In the genomic region with DNA sequence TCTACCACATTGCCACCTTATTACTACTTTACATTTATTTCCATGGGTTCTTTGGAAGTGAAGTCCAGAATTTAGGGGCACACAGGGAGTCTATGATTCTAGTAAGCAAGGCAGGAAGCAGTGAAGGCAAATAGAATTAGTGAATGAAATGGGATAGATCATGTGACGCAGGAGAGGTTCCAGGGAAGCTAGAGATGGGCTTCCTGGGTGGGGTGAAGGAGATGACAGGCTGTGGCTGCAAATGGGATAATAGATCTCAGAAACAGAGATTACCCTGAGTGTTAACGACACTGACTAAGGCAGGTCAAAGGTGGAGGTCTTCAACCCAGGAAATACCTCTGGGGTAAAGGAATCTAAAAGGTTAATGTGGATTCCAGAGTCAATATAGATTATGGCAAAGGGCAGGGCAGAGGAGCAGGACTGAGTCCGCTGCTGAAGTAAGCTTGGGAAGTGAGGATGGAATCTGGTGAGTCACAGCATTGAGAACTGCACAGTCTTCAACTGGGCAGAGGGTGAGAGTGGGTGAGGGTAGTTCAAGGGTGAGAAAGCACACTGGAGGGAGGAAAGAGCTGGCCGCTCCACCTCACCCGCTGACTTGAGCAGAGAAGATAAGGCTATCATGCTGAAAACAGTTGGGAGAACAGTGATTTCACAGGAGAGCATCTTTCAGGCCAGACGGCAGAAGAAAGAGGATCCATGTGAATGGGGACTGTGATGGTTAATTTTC, we compare ENCODE assay signal across 18 cellular contexts.
A peak's percentile ranks its signal among the peaks of the same experiment; 100 is the strongest.
DNase-seq lines count a peak whose midpoint lies in the region; ATAC-seq, FAIRE-seq and TF ChIP-seq lines count a peak whose summit lies in the region.
"Had no signal": no experiment of that assay in that cellular context is flagged by ENCODE, and none has a peak within 500 bp of the region (broad histone marks: within the 10 kb centered on the region; RNA-seq: fewer than 3 reads in every experiment).

No MANE protein-coding gene starts in this region.

- CTCF ChIA-PET in Calu3 (lab: Charles Lee) = no interaction called here
- CTCF ChIA-PET in H1 (lab: Charles Lee; ENCODE audit: partially characterized antibody) = interaction anchor here (0.8 to 2.3 kb wide), 2 partner anchors 9 to 38 kb away, joined by 3 to 6 read pairs; no protein-coding TSS in a partner anchor
- CTCF ChIA-PET in activated CD4-positive, alpha-beta T cell treated with anti-CD3 and anti-CD28 coated beads for 36 hours (lab: Charles Lee) = no interaction called here
- CTCF ChIA-PET in GM10248 (lab: Yijun Ruan, JAX) = interaction anchor here (1.2 to 2.2 kb wide), 2 partner anchors 8 to 10 kb away, joined by 3 to 9 read pairs; no protein-coding TSS in a partner anchor

- H3K23me2 ChIP-seq in H1 (ENCODE audit: low read depth, low read length) = no peaks in the 10 kb centered on the region

- no peak overlapping the region for H3K27ac ChIP-seq in H1 (ENCODE audit: low read depth, low read length)
- H3K27ac ChIP-seq: adrenal gland, C4-2B, HL-60 had no signal

- no peak overlapping the region for H4K91ac ChIP-seq in H1 (replicated peaks; ENCODE audit: insufficient read length, low read length)

- H3K14ac ChIP-seq in H1 (ENCODE audit: insufficient read length) = no peak overlapping the region

- no peaks in the 10 kb centered on the region for H3K79me1 ChIP-seq in H1 (ENCODE audit: low read depth, low read length)

- no peaks in the 10 kb centered on the region for H3K27me3 Mint-ChIP-seq in Calu3 (ENCODE audit: unreplicated experiment)
- no peaks in the 10 kb centered on the region for H3K27me3 Mint-ChIP-seq in activated CD4-positive, alpha-beta T cell treated with anti-CD3 and anti-CD28 coated beads for 36 hours

- H3K4me1 ChIP-seq in H1 (replicated peaks in 1 of 4; ENCODE audit: control insufficient read depth in 3 of 4, insufficient read depth in 4 of 4, low read length in 3 of 4) (no peaks in the 10 kb centered on the region), mucosa of descending colon (ENCODE audit: low read depth) (peaks cover 5% of the 10 kb centered on the region)
- H3K4me1 ChIP-seq: adrenal gland had no signal

- DNase-seq in Calu3 (no peak), NCI-H226 (peak; percentile 94), H1 (ENCODE audit: low read depth in 1 of 2, low spot score in 2 of 2) (no peak), mucosa of descending colon (no peak), NOMO-1 (lab: John Stamatoyannopoulos, UW; ENCODE audit: unreplicated experiment in 2 of 2) (no peak), GM10248 (ENCODE audit: extremely low spot score) (no peak)
- DNase-seq in activated CD4-positive, alpha-beta T cell treated with anti-CD3 and anti-CD28 coated beads for 36 hours = no peak
- DNase-seq: activated CD8-positive, alpha-beta memory T cell treated with anti-CD3 and anti-CD28 coated beads, Interleukin-2, amount 10 ng/mL, durations not matched to agents 7 days and 5 days; adrenal gland; kidney; NK-92 treated with Interleukin-12 subunit alpha and Interleukin-12 subunit beta, amount 100 ng/mL, for 24 hours; occipital lobe; stimulated activated CD4-positive, alpha-beta T cell treated with anti-CD3 and anti-CD28 coated beads, Interleukin-2, amount 100 ng/mL, for 48 hours had no signal

- H3K9ac ChIP-seq in H1 (replicated peaks in 1 of 4; ENCODE audit: extremely low read depth in 1 of 4, low read depth in 3 of 4, low read length in 3 of 4) = no peak overlapping the region

- no peak overlapping the region for H2AK5ac ChIP-seq in H1 (ENCODE audit: low read depth, low read length)

- TF ChIP-seq RAD21 in H1 (IDR thresholded peaks at IDR 0.05 in 1 of 2, conservative IDR thresholded peaks at IDR 0.05 in 1 of 2; ENCODE audit: low read depth in 2 of 2, low read length in 2 of 2) = no peak

- H3K56ac ChIP-seq in H1 (replicated peaks; ENCODE audit: insufficient read length, low read depth, low read length) = no peak overlapping the region

- no peak overlapping the region for H2BK120ac ChIP-seq in H1 (replicated peaks; ENCODE audit: low read depth, low read length)

- no peak overlapping the region for H2BK15ac ChIP-seq in H1 (ENCODE audit: low read length)

- H2BK5ac ChIP-seq in H1 (ENCODE audit: low read depth, low read length) = no peak overlapping the region

- H3K27me3 ChIP-seq in H1 (replicated peaks in 1 of 4; ENCODE audit: control insufficient read depth in 3 of 4, extremely low read depth in 1 of 4, insufficient read depth in 3 of 4, low read length in 3 of 4) = no peaks in the 10 kb centered on the region
- H3K27me3 ChIP-seq: adrenal gland had no signal

- peaks cover 14% of the 10 kb centered on the region for H3K36me3 Mint-ChIP-seq in Calu3 (ENCODE audit: insufficient read depth, unreplicated experiment)
- H3K36me3 Mint-ChIP-seq in activated CD4-positive, alpha-beta T cell treated with anti-CD3 and anti-CD28 coated beads for 36 hours (ENCODE audit: low read depth) = no peaks in the 10 kb centered on the region
- H3K36me3 Mint-ChIP-seq: activated CD8-positive, alpha-beta memory T cell treated with anti-CD3 and anti-CD28 coated beads, Interleukin-2, amount 10 ng/mL, durations not matched to agents 7 days and 5 days had no signal

- H3K4ac ChIP-seq in H1 (replicated peaks; ENCODE audit: insufficient read length, low read depth, low read length) = no peak overlapping the region

- H3K18ac ChIP-seq in H1 (ENCODE audit: extremely low read depth, low read length) = no peak overlapping the region

- H3K23ac ChIP-seq in H1 (ENCODE audit: insufficient read length) = no peak overlapping the region

- no peak for TF ChIP-seq EP300 in H1 (IDR thresholded peaks at IDR 0.05; ENCODE audit: borderline replicate concordance in 1 of 2, low read depth in 2 of 2, low read length in 2 of 2)

- H3K36me3 ChIP-seq in H1 (ENCODE audit: control insufficient read depth in 2 of 4, insufficient read depth in 4 of 4, low read length in 3 of 4) (no peaks in the 10 kb centered on the region), mucosa of descending colon (ENCODE audit: low read depth) (no peaks in the 10 kb centered on the region)
- H3K36me3 ChIP-seq: adrenal gland had no signal

- ATAC-seq in mucosa of descending colon = peak; percentile 90
- no peak for ATAC-seq in activated CD4-positive, alpha-beta T cell treated with anti-CD3 and anti-CD28 coated beads for 36 hours
- ATAC-seq in GM21737 (IDR thresholded peaks at IDR 0.05; ENCODE audit: unreplicated experiment) = no peak
- ATAC-seq: activated CD8-positive, alpha-beta memory T cell treated with anti-CD3 and anti-CD28 coated beads, Interleukin-2, amount 10 ng/mL, durations not matched to agents 7 days and 5 days had no signal

- H3K4me3 Mint-ChIP-seq in Calu3 (ENCODE audit: low read depth, unreplicated experiment) = no peak overlapping the region
- H3K4me3 Mint-ChIP-seq in activated CD4-positive, alpha-beta T cell treated with anti-CD3 and anti-CD28 coated beads for 36 hours = no peak overlapping the region
- H3K4me3 Mint-ChIP-seq: activated CD8-positive, alpha-beta memory T cell treated with anti-CD3 and anti-CD28 coated beads, Interleukin-2, amount 10 ng/mL, durations not matched to agents 7 days and 5 days; T-helper 1 cell treated with Interleukin-12 subunit alpha and Interleukin-12 subunit beta and Interleukin-4 antibody, amounts not matched to agents 30 μg/mL and 1 μg/mL, for 36 hours had no signal

- WGBS in H1 (ENCODE audit: extremely low coverage in 1 of 2, insufficient coverage in 1 of 2, insufficient read length in 1 of 2, insufficient replicate concordance in 2 of 2, low coverage in 1 of 2, low lambda C conversion rate in 2 of 2, missing lambda C conversion rate in 1 of 2), 2 experiments = 88% methylated on average over 6 of the region's 6 CpGs; no CpG with 5 or more reads in 1 of the 2 experiments

- H3K4me1 Mint-ChIP-seq in Calu3 (ENCODE audit: low read depth, unreplicated experiment) = peaks cover 42% of the 10 kb centered on the region
- H3K4me1 Mint-ChIP-seq in activated CD4-positive, alpha-beta T cell treated with anti-CD3 and anti-CD28 coated beads for 36 hours = peaks cover 3% of the 10 kb centered on the region

- H3K4me3 ChIP-seq in H1 (ENCODE audit: extremely low read depth in 1 of 4, insufficient read depth in 2 of 4, low read depth in 3 of 4, low read length in 4 of 4) (no peak overlapping the region), mucosa of descending colon (no peak overlapping the region)
- H3K4me3 ChIP-seq: adrenal gland had no signal

- no peaks in the 10 kb centered on the region for H4K20me1 ChIP-seq in H1 (replicated peaks in 1 of 2; ENCODE audit: control insufficient read depth in 1 of 2, insufficient read depth in 2 of 2, low read length in 2 of 2)

- BruUV-seq in Calu3 (replicated peaks; lab: Mats Ljungman, UMichigan) = no TSS peak

- POLR2A ChIA-PET in H1 (lab: Charles Lee; ENCODE audit: partially characterized antibody) (no interaction called here), GM10248 (lab: Yijun Ruan, JAX) (no interaction called here)
- POLR2A ChIA-PET in activated CD4-positive, alpha-beta T cell treated with anti-CD3 and anti-CD28 coated beads for 36 hours (lab: Charles Lee) = no interaction called here

- H2BK12ac ChIP-seq in H1 (ENCODE audit: low read depth, low read length) = no peak overlapping the region

- H3K4me2 ChIP-seq in H1 (ENCODE audit: insufficient read depth in 1 of 2, low read depth in 2 of 2, low read length in 2 of 2) = no peak overlapping the region

- FAIRE-seq in H1 (lab: Jason Lieb, UNC) = no peak
- FAIRE-seq: GM12892, kidney had no signal

- H4K5ac ChIP-seq in H1 (ENCODE audit: insufficient read length, low read depth, low read length) = no peak overlapping the region

- H4K8ac ChIP-seq in H1 (ENCODE audit: extremely low read depth, insufficient read depth, low read length) = 0 out of 2 replicates have a peak overlapping the region, but pooled peaks have one; percentile 28

- intact Hi-C loops in Calu3 (cut with micrococcal nuclease; ENCODE audit: unreplicated experiment) (no loop called here), mucosa of descending colon (cut with DNase I, micrococcal nuclease) (no loop called here)
- intact Hi-C loops in activated CD4-positive, alpha-beta T cell treated with anti-CD3 and anti-CD28 coated beads for 36 hours (cut with DNase I, micrococcal nuclease) = no loop called here

- TF ChIP-seq CTCF in Calu3 (IDR thresholded peaks at IDR 0.05; ENCODE audit: unreplicated experiment) (no peak), H1 (IDR thresholded peaks at IDR 0.05; ENCODE audit: control extremely low read depth in 1 of 3, insufficient read depth in 1 of 3, low read depth in 1 of 3, low read length in 3 of 3) (no peak), mucosa of descending colon (IDR thresholded peaks at IDR 0.05) (no peak), GM10248 (IDR thresholded peaks at IDR 0.05; ENCODE audit: control extremely low read depth, extremely low read depth, low read depth, missing control alignments) (no peak)

- H2AFZ ChIP-seq in H1 (ENCODE audit: low read length) = no peak overlapping the region

- H2BK20ac ChIP-seq in H1 (ENCODE audit: low read length) = no peak overlapping the region

- H3K9me3 ChIP-seq in H1 (ENCODE audit: insufficient read depth in 2 of 2, low read depth in 1 of 2, low read length in 1 of 2) = no peaks in the 10 kb centered on the region
- no peaks in the 10 kb centered on the region for H3K9me3 ChIP-seq in mucosa of descending colon
- H3K9me3 ChIP-seq: adrenal gland had no signal

- TF ChIP-seq POLR2A in H1 (IDR thresholded peaks at IDR 0.05; ENCODE audit: control extremely low read depth in 1 of 2, low read depth in 2 of 2, low read length in 2 of 2) = no peak

- H3K79me2 ChIP-seq in H1 (ENCODE audit: control insufficient read depth in 1 of 2, insufficient read depth in 2 of 2, low read length in 2 of 2) = no peaks in the 10 kb centered on the region

- no peaks in the 10 kb centered on the region for H3K9me3 Mint-ChIP-seq in Calu3 (ENCODE audit: low read depth, unreplicated experiment)
- H3K9me3 Mint-ChIP-seq in activated CD4-positive, alpha-beta T cell treated with anti-CD3 and anti-CD28 coated beads for 36 hours (ENCODE audit: low read depth) = no peaks in the 10 kb centered on the region
- H3K9me3 Mint-ChIP-seq: T-helper 1 cell treated with Interleukin-12 subunit alpha and Interleukin-12 subunit beta and Interleukin-4 antibody, amounts not matched to agents 30 μg/mL and 1 μg/mL, for 36 hours had no signal

- peak overlapping the region; percentile 61 for H3K27ac Mint-ChIP-seq in Calu3 (ENCODE audit: unreplicated experiment)
- H3K27ac Mint-ChIP-seq in activated CD4-positive, alpha-beta T cell treated with anti-CD3 and anti-CD28 coated beads for 36 hours = no peak overlapping the region
- H3K27ac Mint-ChIP-seq: activated CD8-positive, alpha-beta memory T cell treated with anti-CD3 and anti-CD28 coated beads, Interleukin-2, amount 10 ng/mL, durations not matched to agents 7 days and 5 days; T-helper 1 cell treated with Interleukin-12 subunit alpha and Interleukin-12 subunit beta and Interleukin-4 antibody, amounts not matched to agents 30 μg/mL and 1 μg/mL, for 36 hours had no signal

Comparison
In these comparisons a context has a peak if more than half of its experiments do, and no peak if none do; other contexts are left out.
1. CTCF ChIA-PET loops: an anchor here in H1 (0.8 to 2.3 kb wide) and GM10248 (1.2 to 2.2 kb wide); none called in Calu3 and activated CD4-positive, alpha-beta T cell treated with anti-CD3 and anti-CD28 coated beads for 36 hours.